Comparison of ENCODE assay signal across 1 cellular context in genomic region chr14:66383771-66384170, GRCh38.
A peak's percentile ranks its signal among the peaks of the same experiment; 100 is the strongest.
TF ChIP-seq lines count a peak whose summit lies in the region.

No MANE protein-coding gene starts in this region.

TF ChIP-seq in H1, 55 proteins besides CTCF, POLR2A, EP300 and RAD21 (continued from another document):
- TF ChIP-seq, protein P1, sequence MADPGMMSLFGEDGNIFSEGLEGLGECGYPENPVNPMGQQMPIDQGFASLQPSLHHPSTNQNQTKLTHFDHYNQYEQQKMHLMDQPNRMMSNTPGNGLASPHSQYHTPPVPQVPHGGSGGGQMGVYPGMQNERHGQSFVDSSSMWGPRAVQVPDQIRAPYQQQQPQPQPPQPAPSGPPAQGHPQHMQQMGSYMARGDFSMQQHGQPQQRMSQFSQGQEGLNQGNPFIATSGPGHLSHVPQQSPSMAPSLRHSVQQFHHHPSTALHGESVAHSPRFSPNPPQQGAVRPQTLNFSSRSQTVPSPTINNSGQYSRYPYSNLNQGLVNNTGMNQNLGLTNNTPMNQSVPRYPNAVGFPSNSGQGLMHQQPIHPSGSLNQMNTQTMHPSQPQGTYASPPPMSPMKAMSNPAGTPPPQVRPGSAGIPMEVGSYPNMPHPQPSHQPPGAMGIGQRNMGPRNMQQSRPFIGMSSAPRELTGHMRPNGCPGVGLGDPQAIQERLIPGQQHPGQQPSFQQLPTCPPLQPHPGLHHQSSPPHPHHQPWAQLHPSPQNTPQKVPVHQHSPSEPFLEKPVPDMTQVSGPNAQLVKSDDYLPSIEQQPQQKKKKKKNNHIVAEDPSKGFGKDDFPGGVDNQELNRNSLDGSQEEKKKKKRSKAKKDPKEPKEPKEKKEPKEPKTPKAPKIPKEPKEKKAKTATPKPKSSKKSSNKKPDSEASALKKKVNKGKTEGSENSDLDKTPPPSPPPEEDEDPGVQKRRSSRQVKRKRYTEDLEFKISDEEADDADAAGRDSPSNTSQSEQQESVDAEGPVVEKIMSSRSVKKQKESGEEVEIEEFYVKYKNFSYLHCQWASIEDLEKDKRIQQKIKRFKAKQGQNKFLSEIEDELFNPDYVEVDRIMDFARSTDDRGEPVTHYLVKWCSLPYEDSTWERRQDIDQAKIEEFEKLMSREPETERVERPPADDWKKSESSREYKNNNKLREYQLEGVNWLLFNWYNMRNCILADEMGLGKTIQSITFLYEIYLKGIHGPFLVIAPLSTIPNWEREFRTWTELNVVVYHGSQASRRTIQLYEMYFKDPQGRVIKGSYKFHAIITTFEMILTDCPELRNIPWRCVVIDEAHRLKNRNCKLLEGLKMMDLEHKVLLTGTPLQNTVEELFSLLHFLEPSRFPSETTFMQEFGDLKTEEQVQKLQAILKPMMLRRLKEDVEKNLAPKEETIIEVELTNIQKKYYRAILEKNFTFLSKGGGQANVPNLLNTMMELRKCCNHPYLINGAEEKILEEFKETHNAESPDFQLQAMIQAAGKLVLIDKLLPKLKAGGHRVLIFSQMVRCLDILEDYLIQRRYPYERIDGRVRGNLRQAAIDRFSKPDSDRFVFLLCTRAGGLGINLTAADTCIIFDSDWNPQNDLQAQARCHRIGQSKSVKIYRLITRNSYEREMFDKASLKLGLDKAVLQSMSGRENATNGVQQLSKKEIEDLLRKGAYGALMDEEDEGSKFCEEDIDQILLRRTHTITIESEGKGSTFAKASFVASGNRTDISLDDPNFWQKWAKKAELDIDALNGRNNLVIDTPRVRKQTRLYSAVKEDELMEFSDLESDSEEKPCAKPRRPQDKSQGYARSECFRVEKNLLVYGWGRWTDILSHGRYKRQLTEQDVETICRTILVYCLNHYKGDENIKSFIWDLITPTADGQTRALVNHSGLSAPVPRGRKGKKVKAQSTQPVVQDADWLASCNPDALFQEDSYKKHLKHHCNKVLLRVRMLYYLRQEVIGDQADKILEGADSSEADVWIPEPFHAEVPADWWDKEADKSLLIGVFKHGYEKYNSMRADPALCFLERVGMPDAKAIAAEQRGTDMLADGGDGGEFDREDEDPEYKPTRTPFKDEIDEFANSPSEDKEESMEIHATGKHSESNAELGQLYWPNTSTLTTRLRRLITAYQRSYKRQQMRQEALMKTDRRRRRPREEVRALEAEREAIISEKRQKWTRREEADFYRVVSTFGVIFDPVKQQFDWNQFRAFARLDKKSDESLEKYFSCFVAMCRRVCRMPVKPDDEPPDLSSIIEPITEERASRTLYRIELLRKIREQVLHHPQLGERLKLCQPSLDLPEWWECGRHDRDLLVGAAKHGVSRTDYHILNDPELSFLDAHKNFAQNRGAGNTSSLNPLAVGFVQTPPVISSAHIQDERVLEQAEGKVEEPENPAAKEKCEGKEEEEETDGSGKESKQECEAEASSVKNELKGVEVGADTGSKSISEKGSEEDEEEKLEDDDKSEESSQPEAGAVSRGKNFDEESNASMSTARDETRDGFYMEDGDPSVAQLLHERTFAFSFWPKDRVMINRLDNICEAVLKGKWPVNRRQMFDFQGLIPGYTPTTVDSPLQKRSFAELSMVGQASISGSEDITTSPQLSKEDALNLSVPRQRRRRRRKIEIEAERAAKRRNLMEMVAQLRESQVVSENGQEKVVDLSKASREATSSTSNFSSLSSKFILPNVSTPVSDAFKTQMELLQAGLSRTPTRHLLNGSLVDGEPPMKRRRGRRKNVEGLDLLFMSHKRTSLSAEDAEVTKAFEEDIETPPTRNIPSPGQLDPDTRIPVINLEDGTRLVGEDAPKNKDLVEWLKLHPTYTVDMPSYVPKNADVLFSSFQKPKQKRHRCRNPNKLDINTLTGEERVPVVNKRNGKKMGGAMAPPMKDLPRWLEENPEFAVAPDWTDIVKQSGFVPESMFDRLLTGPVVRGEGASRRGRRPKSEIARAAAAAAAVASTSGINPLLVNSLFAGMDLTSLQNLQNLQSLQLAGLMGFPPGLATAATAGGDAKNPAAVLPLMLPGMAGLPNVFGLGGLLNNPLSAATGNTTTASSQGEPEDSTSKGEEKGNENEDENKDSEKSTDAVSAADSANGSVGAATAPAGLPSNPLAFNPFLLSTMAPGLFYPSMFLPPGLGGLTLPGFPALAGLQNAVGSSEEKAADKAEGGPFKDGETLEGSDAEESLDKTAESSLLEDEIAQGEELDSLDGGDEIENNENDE (IDR thresholded peaks at IDR 0.05; ENCODE audit: insufficient replicate concordance, low read length) = peak; percentile 18
